ENCODE assay signal across 8 cellular contexts in genomic region chr2:94797235-94797634, GRCh38.
DNase-seq lines count a peak whose midpoint lies in the region; TF ChIP-seq lines count a peak whose summit lies in the region.
"Not testable (repeated sequence)": the region's sequence is repeated elsewhere in the genome, so short reads cannot be mapped to it uniquely, and the experiment has no call there.

No MANE protein-coding gene starts in this region.

- not testable (repeated sequence) for H3K4me1 ChIP-seq in transverse colon

- TF ChIP-seq POLR2A in transverse colon (IDR thresholded peaks at IDR 0.05) = not testable (repeated sequence)

- TF ChIP-seq EP300 in transverse colon (IDR thresholded peaks at IDR 0.05; ENCODE audit: low read depth) = not testable (repeated sequence)

- not testable (repeated sequence) for H3K27ac ChIP-seq in transverse colon

- H3K4me3 Mint-ChIP-seq in HFFc6; chondrocyte (ENCODE audit: unreplicated experiment): not testable (repeated sequence)

- in situ Hi-C loops in transverse colon (cut with MboI; ENCODE audit: low pct_ligation_motif_present in 1 of 4, low pct_unique_long_range_greater_than_20kb in 1 of 4, low sequenced_read_pairs in 3 of 4) = not testable (repeated sequence)

- H3K4me3 ChIP-seq in transverse colon = not testable (repeated sequence)

- not testable (repeated sequence) for H3K9me3 Mint-ChIP-seq in HFFc6; chondrocyte (ENCODE audit: low read depth)

- not testable (repeated sequence) for H3K27ac Mint-ChIP-seq in HFFc6; chondrocyte (ENCODE audit: unreplicated experiment)

- not testable (repeated sequence) for H3K36me3 ChIP-seq in transverse colon

- not testable (repeated sequence) for H3K36me3 Mint-ChIP-seq in HFFc6 (ENCODE audit: low read depth); chondrocyte (ENCODE audit: low read depth)

- not testable (repeated sequence) for H3K27me3 Mint-ChIP-seq in HFFc6 (ENCODE audit: insufficient read depth); chondrocyte (ENCODE audit: low read depth)

- not testable (repeated sequence) for H3K4me1 Mint-ChIP-seq in HFFc6 (ENCODE audit: low read depth); chondrocyte (ENCODE audit: low read depth)

- intact Hi-C loops in transverse colon (cut with DNase I; ENCODE audit: low total_unique reads) = not testable (repeated sequence)

- peak; percentile 78 for TF ChIP-seq CTCF in HFFc6 (IDR thresholded peaks at IDR 0.05)
- TF ChIP-seq CTCF in chondrocyte (IDR thresholded peaks at IDR 0.05) = peak; percentile 79
- peak in 4 of 5 experiments; percentile 11 to 42 (median 36) for TF ChIP-seq CTCF in transverse colon (IDR thresholded peaks at IDR 0.05)

- not testable (repeated sequence) for H3K27me3 ChIP-seq in transverse colon

- H3K9me3 ChIP-seq in transverse colon = not testable (repeated sequence)

- peak; percentile 2 for DNase-seq in DMS153 (lab: John Stamatoyannopoulos, UW)
- peak; percentile 42 for DNase-seq in HFFc6
- DNase-seq in NCI-H345 (lab: John Stamatoyannopoulos, UW) = peak; percentile 5
- peak; percentile 20 for DNase-seq in SIG-M5 treated with dmso at 0.1 percent for 504 hours (lab: John Stamatoyannopoulos, UW; ENCODE audit: unreplicated experiment)
- not testable (repeated sequence) for DNase-seq in chondrocyte (ENCODE audit: low spot score); transverse colon
- peak; percentile 7 for DNase-seq in globus pallidus (ENCODE audit: low spot score)
- peak; percentile 37 for DNase-seq in midbrain (lab: John Stamatoyannopoulos, UW)
